Comparison of ENCODE assay signal across 11 cellular contexts in genomic region chr11:122691751-122692150, GRCh38. TPM values are rescaled to one million over a fixed set of nuclear protein-coding genes. Genes with fewer than 3 reads are reported as not detected.
DNase-seq lines count a peak whose midpoint lies in the region; ATAC-seq and TF ChIP-seq lines count a peak whose summit lies in the region.
"Had no signal": no experiment of that assay in that cellular context is flagged by ENCODE, and none has a peak within 500 bp of the region (broad histone marks: within the 10 kb centered on the region; RNA-seq: fewer than 3 reads in every experiment).

No MANE protein-coding gene starts in this region.

- no peaks in the 10 kb centered on the region for H3K36me3 ChIP-seq in CD8-positive, alpha-beta T cell (ENCODE audit: insufficient read depth, low read length)
- no peaks in the 10 kb centered on the region for H3K36me3 ChIP-seq in Panc1 (ENCODE audit: control insufficient read depth, insufficient read depth, low read length)
- no peaks in the 10 kb centered on the region for H3K36me3 ChIP-seq in suprapubic skin

- no peak for ATAC-seq in CD8-positive, alpha-beta T cell
- no peak for ATAC-seq in Panc1
- ATAC-seq: esophagus mucosa had no signal

- intact Hi-C loops in CD8-positive, alpha-beta T cell (cut with DNase I, micrococcal nuclease) = no loop called here
- intact Hi-C loops in Panc1 (cut with micrococcal nuclease; ENCODE audit: unreplicated experiment) = no loop called here

- in situ Hi-C loops in Panc1 (cut with HindIII; ENCODE audit: low pct_unique_long_range_greater_than_20kb, low sequenced_read_pairs) = no loop called here
- in situ Hi-C loops in KBM-7 (cut with MboI; ENCODE audit: low pct_unique_long_range_greater_than_20kb, low sequenced_read_pairs) = no loop called here

- no TSS peak for BruUV-seq in Panc1 (replicated peaks; lab: Mats Ljungman, UMichigan)

- POLR2A ChIA-PET in CD8-positive, alpha-beta T cell (lab: Charles Lee) = interaction anchor here (0.6 to 2.6 kb wide), 9 partner anchors 12 to 371 kb away, joined by 3 to 17 read pairs (median 3); partner anchors contain the start of genes HSPA8 and UBASH3B
- POLR2A ChIA-PET in Panc1 (lab: Charles Lee) = no interaction called here

- 93% methylated on average over 3 of the region's 3 CpGs for WGBS in suprapubic skin

- CTCF ChIA-PET in CD8-positive, alpha-beta T cell (lab: Charles Lee) = interaction anchor here (0.8 to 5.3 kb wide), 12 partner anchors 9 to 365 kb away, joined by 3 to 33 read pairs (median 4); partner anchors contain the start of gene UBASH3B
- CTCF ChIA-PET in Panc1 (lab: Charles Lee) = no interaction called here

- no peak overlapping the region for H3K4me3 ChIP-seq in CD8-positive, alpha-beta T cell (ENCODE audit: low read depth, low read length)
- H3K4me3 ChIP-seq in Panc1 (ENCODE audit: low read depth in 2 of 2, low read length in 2 of 2) = no peak overlapping the region
- H3K4me3 ChIP-seq in fibroblast of the aortic adventitia (ENCODE audit: low read depth, low read length) = no peak overlapping the region
- no peak overlapping the region for H3K4me3 ChIP-seq in suprapubic skin

- peaks cover 73% of the 10 kb centered on the region for H3K4me1 ChIP-seq in CD8-positive, alpha-beta T cell (ENCODE audit: insufficient read depth, low read length)
- peaks cover 12% of the 10 kb centered on the region; the same call in 1 of the 2 replicates for H3K4me1 ChIP-seq in Panc1 (ENCODE audit: control insufficient read depth, insufficient read depth, low read length)
- peaks cover 5% of the 10 kb centered on the region for H3K4me1 ChIP-seq in suprapubic skin

- no peaks in the 10 kb centered on the region for H3K27me3 ChIP-seq in CD8-positive, alpha-beta T cell (ENCODE audit: insufficient read depth, low read length)
- H3K27me3 ChIP-seq in Panc1 (ENCODE audit: control insufficient read depth, insufficient read depth, low read length) = no peaks in the 10 kb centered on the region
- no peaks in the 10 kb centered on the region for H3K27me3 ChIP-seq in suprapubic skin

- peak overlapping the region; percentile 37 for H3K4me3 Mint-ChIP-seq in CD8-positive, alpha-beta T cell

- H3K9me3 ChIP-seq in CD8-positive, alpha-beta T cell (ENCODE audit: low read length) = no peaks in the 10 kb centered on the region
- no peaks in the 10 kb centered on the region for H3K9me3 ChIP-seq in Panc1 (ENCODE audit: control insufficient read depth, insufficient read depth, low read depth, low read length)
- no peaks in the 10 kb centered on the region for H3K9me3 ChIP-seq in suprapubic skin

- no peaks in the 10 kb centered on the region for H3K9me3 Mint-ChIP-seq in CD8-positive, alpha-beta T cell

- no peaks in the 10 kb centered on the region for H3K27me3 Mint-ChIP-seq in CD8-positive, alpha-beta T cell (ENCODE audit: low read depth)

- peaks cover 84% of the 10 kb centered on the region for H3K4me1 Mint-ChIP-seq in CD8-positive, alpha-beta T cell (ENCODE audit: low read depth)

- peaks cover 4% of the 10 kb centered on the region for H3K36me3 Mint-ChIP-seq in CD8-positive, alpha-beta T cell

- peak overlapping the region; percentile 32 for H3K27ac ChIP-seq in CD8-positive, alpha-beta T cell (ENCODE audit: low read depth, low read length)
- peak overlapping the region; percentile 0; the same call in 1 of the 2 replicates for H3K27ac ChIP-seq in Panc1 (ENCODE audit: low read length)
- H3K27ac ChIP-seq in suprapubic skin = no peak overlapping the region

- H3K27ac Mint-ChIP-seq in CD8-positive, alpha-beta T cell = peak overlapping the region; percentile 91

- no peak for TF ChIP-seq CTCF in CD8-positive, alpha-beta T cell (IDR thresholded peaks at IDR 0.05)
- TF ChIP-seq CTCF in Panc1 (IDR thresholded peaks at IDR 0.05) = no peak
- no peak for TF ChIP-seq CTCF in fibroblast of the aortic adventitia (IDR thresholded peaks at IDR 0.05; ENCODE audit: insufficient read depth, low read length)
- no peak for TF ChIP-seq CTCF in suprapubic skin (IDR thresholded peaks at IDR 0.05)

- no peak for DNase-seq in CD8-positive, alpha-beta T cell
- DNase-seq in Panc1 (ENCODE audit: low read depth, low spot score) (no peak), fibroblast of the aortic adventitia (ENCODE audit: low read depth) (peak; percentile 37), retina (peak; percentile 32), KBM-7 (no peak), SK-N-DZ (ENCODE audit: low spot score) (no peak), suprapubic skin (ENCODE audit: low spot score in 2 of 2) (no peak), activated gamma-delta T cell treated with Interleukin-2 at 50 U/mL for 16 hours (no peak)
- DNase-seq: NCI-H1048, SIG-M5 had no signal

- no peak for TF ChIP-seq EP300 in suprapubic skin (IDR thresholded peaks at IDR 0.05)

- TF ChIP-seq POLR2A in suprapubic skin (IDR thresholded peaks at IDR 0.05) = no peak

RNA-seq across cellular contexts. Expression of gene UBASH3B, which starts 36.2 kb away (rescaled TPM):
- total RNA-seq in CD8-positive, alpha-beta T cell = 10 to 100 TPM; 16.7 to 19.3 TPM
- 55.1 TPM for total RNA-seq in Panc1 (2021; ENCODE audit: unreplicated experiment)
- polyA plus RNA-seq in Panc1 (2012; ENCODE audit: insufficient read length) = 40.1 TPM
- 3.5 and 23.2 TPM in 2 replicates for total RNA-seq in fibroblast of the aortic adventitia (ENCODE audit: low replicate concordance)
- polyA plus RNA-seq in SK-N-DZ (2014; cell fraction: cytosol; rRNA removed) = 0.39 and 0.54 TPM in 2 replicates
- 0.03 and 0.14 TPM in 2 replicates for polyA plus RNA-seq in SK-N-DZ (2014; cell fraction: nucleus; rRNA removed)
- total RNA-seq in suprapubic skin = 10 to 100 TPM in 3 of 4 donors, 1 to 10 TPM in 1; 4.2 to 41.2 (median 24.4) TPM

Comparison
In these comparisons a context has a peak if more than half of its experiments do, and no peak if none do; other contexts are left out.
1. DNase-seq: peak in fibroblast of the aortic adventitia (single experiment) and retina (single experiment); none in CD8-positive, alpha-beta T cell (0 of 7), Panc1 (single experiment), KBM-7 (single experiment), SK-N-DZ (single experiment), suprapubic skin (0 of 2) and activated gamma-delta T cell treated with Interleukin-2 at 50 U/mL for 16 hours (single experiment).